In genomic region chr18:43078485-43079092, GRCh38 we compare ENCODE assay signal across 12 cellular contexts. TPM values are rescaled to one million over a fixed set of nuclear protein-coding genes. Genes with fewer than 3 reads are reported as not detected.
"Had no signal": no experiment of that assay in that cellular context is flagged by ENCODE, and none has a peak within 500 bp of the region (broad histone marks: within the 10 kb centered on the region; RNA-seq: fewer than 3 reads in every experiment).

No MANE protein-coding gene starts in this region.

- ATAC-seq: activated naive CD8-positive, alpha-beta T cell treated with anti-CD3 and anti-CD28 coated beads, Interleukin-2, amount 50 U/mL, for 24 hours; gastrocnemius medialis; heart left ventricle; left lobe of liver had no signal

- H3K9me3 ChIP-seq: gastrocnemius medialis, heart left ventricle, tibial nerve had no signal

- H3K27me3 ChIP-seq: gastrocnemius medialis, tibial nerve had no signal

- H3K36me3 ChIP-seq: gastrocnemius medialis, heart left ventricle, tibial nerve had no signal

- H3K4me1 ChIP-seq: gastrocnemius medialis, heart left ventricle, tibial nerve had no signal

- H3K4me3 ChIP-seq: gastrocnemius medialis, heart left ventricle, tibial nerve had no signal

- DNase-seq: activated CD4-positive, CD25-positive, alpha-beta regulatory T cell treated with anti-CD3 and anti-CD28 coated beads, Interleukin-2, amount 50 U/mL, for 72 hours; activated naive CD4-positive, alpha-beta T cell treated with anti-CD3 and anti-CD28 coated beads for 36 hours; activated naive CD8-positive, alpha-beta T cell treated with anti-CD3 and anti-CD28 coated beads, Interleukin-2, amount 50 U/mL, for 24 hours; aorta; erythroblast; gastrocnemius medialis; heart left ventricle; naive B cell; stimulated activated CD4-positive, alpha-beta T cell treated with anti-CD3 and anti-CD28 coated beads, Interleukin-2, amount 100 ng/mL, for 48 hours; stimulated activated naive CD4-positive, alpha-beta T cell had no signal

- H3K27ac ChIP-seq: gastrocnemius medialis, heart left ventricle, tibial nerve had no signal

RNA-seq across cellular contexts. Expression of gene RIT2, which starts 36.9 kb away (rescaled TPM):
- polyA plus RNA-seq: heart left ventricle had no signal
